22 cellular contexts compared by ENCODE assay signal in the genomic region with DNA sequence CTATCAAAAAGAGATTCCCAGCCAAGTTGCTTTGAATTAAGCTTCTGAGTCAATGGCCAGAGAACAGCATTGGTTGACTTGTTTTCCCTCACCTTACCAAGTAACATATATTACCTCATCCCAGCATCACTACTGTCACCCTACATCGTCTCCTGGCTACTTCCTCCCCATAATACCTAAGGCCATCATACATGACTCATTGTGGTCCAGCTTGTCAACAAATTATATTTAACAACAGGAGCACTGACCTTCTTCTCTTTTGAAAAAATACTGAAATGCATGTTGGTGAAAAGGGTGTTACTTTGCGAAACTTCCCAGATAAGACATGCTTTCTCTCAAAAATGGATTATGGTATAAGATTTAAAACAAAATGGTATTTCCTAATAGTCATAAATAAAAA.
"Had no signal": no experiment of that assay in that cellular context is flagged by ENCODE, and none has a peak within 500 bp of the region (broad histone marks: within the 10 kb centered on the region; RNA-seq: fewer than 3 reads in every experiment).

No MANE protein-coding gene starts in this region.

- H3K27ac Mint-ChIP-seq: activated CD4-positive, alpha-beta T cell treated with anti-CD3 and anti-CD28 coated beads, Interleukin-2, amount 10 ng/mL, durations not matched to agents 7 days and 5 days; activated CD8-positive, alpha-beta T cell treated with anti-CD3 and anti-CD28 coated beads for 36 hours; activated naive CD8-positive, alpha-beta T cell; nephron progenitor cell; stimulated activated effector memory CD8-positive, alpha-beta T cell treated with anti-CD3 and anti-CD28 coated beads, Interleukin-12 subunit alpha, Interleukin-12 subunit beta, amount 100 ng/mL, for 72 hours; T-cell; T-helper 2 cell treated with Interferon-gamma antibody and Interleukin-4, amounts not matched to agents 5 μg/mL and 100 μg/mL, for 36 hours had no signal

- DNase-seq: activated CD4-positive, alpha-beta T cell treated with anti-CD3 and anti-CD28 coated beads, Interleukin-2, amount 10 ng/mL, durations not matched to agents 7 days and 5 days; activated CD4-positive, CD25-positive, alpha-beta regulatory T cell treated with anti-CD3 and anti-CD28 coated beads, Interleukin-2, amount 50 U/mL, for 72 hours; activated CD8-positive, alpha-beta T cell treated with anti-CD3 and anti-CD28 coated beads for 36 hours; activated T-cell treated with anti-CD3 and anti-CD28 coated beads, Interleukin-2, amount 50 U/mL, for 1 hour; adrenal gland; foreskin melanocyte; heart left ventricle; islet precursor cell; left colon; mesendoderm; mucosa of descending colon; nephron progenitor cell; nucleus accumbens; small intestine; stimulated activated CD4-positive, alpha-beta T cell treated with anti-CD3 and anti-CD28 coated beads, Interleukin-2, amount 100 ng/mL, for 24 hours; stimulated activated naive CD8-positive, alpha-beta T cell treated with anti-CD3 and anti-CD28 coated beads, Interleukin-15, amount 100 ng/mL, for 72 hours; T-cell; tibial artery had no signal

- ATAC-seq: activated CD8-positive, alpha-beta T cell treated with anti-CD3 and anti-CD28 coated beads for 36 hours; heart left ventricle; left colon; mucosa of descending colon; sciatic nerve; stimulated activated effector memory CD8-positive, alpha-beta T cell treated with anti-CD3 and anti-CD28 coated beads, Interleukin-12 subunit alpha, Interleukin-12 subunit beta, amount 100 ng/mL, for 72 hours; stimulated activated naive CD8-positive, alpha-beta T cell treated with anti-CD3 and anti-CD28 coated beads, Interleukin-15, amount 100 ng/mL, for 72 hours; T-cell had no signal

- H3K9me3 Mint-ChIP-seq: activated CD4-positive, alpha-beta T cell treated with anti-CD3 and anti-CD28 coated beads, Interleukin-2, amount 10 ng/mL, durations not matched to agents 7 days and 5 days; activated CD8-positive, alpha-beta T cell treated with anti-CD3 and anti-CD28 coated beads for 36 hours; nephron progenitor cell; stimulated activated naive CD8-positive, alpha-beta T cell treated with anti-CD3 and anti-CD28 coated beads, Interleukin-15, amount 100 ng/mL, for 72 hours; T-helper 2 cell treated with Interferon-gamma antibody and Interleukin-4, amounts not matched to agents 5 μg/mL and 100 μg/mL, for 36 hours had no signal

- H3K36me3 Mint-ChIP-seq: activated naive CD8-positive, alpha-beta T cell; stimulated activated effector memory CD8-positive, alpha-beta T cell treated with anti-CD3 and anti-CD28 coated beads, Interleukin-12 subunit alpha, Interleukin-12 subunit beta, amount 100 ng/mL, for 72 hours; T-cell had no signal

- H3K4me1 Mint-ChIP-seq: activated CD4-positive, alpha-beta T cell treated with anti-CD3 and anti-CD28 coated beads, Interleukin-2, amount 10 ng/mL, durations not matched to agents 7 days and 5 days; stimulated activated effector memory CD8-positive, alpha-beta T cell treated with anti-CD3 and anti-CD28 coated beads, Interleukin-12 subunit alpha, Interleukin-12 subunit beta, amount 100 ng/mL, for 72 hours; stimulated activated naive CD8-positive, alpha-beta T cell treated with anti-CD3 and anti-CD28 coated beads, Interleukin-15, amount 100 ng/mL, for 72 hours; T-cell had no signal

- H3K4me3 ChIP-seq: adrenal gland, heart left ventricle, mucosa of descending colon, tibial artery had no signal

- H3K4me3 Mint-ChIP-seq: activated CD4-positive, alpha-beta T cell treated with anti-CD3 and anti-CD28 coated beads, Interleukin-2, amount 10 ng/mL, durations not matched to agents 7 days and 5 days; activated CD8-positive, alpha-beta T cell treated with anti-CD3 and anti-CD28 coated beads for 36 hours; activated naive CD8-positive, alpha-beta T cell; nephron progenitor cell; stimulated activated effector memory CD8-positive, alpha-beta T cell treated with anti-CD3 and anti-CD28 coated beads, Interleukin-12 subunit alpha, Interleukin-12 subunit beta, amount 100 ng/mL, for 72 hours; stimulated activated naive CD8-positive, alpha-beta T cell treated with anti-CD3 and anti-CD28 coated beads, Interleukin-15, amount 100 ng/mL, for 72 hours; T-cell; T-helper 2 cell treated with Interferon-gamma antibody and Interleukin-4, amounts not matched to agents 5 μg/mL and 100 μg/mL, for 36 hours had no signal

- H3K27me3 Mint-ChIP-seq: activated CD4-positive, alpha-beta T cell treated with anti-CD3 and anti-CD28 coated beads, Interleukin-2, amount 10 ng/mL, durations not matched to agents 7 days and 5 days; activated CD8-positive, alpha-beta T cell treated with anti-CD3 and anti-CD28 coated beads for 36 hours; activated naive CD8-positive, alpha-beta T cell; stimulated activated naive CD8-positive, alpha-beta T cell treated with anti-CD3 and anti-CD28 coated beads, Interleukin-15, amount 100 ng/mL, for 72 hours; T-cell had no signal
